1 cellular context compared by ENCODE assay signal in genomic region chr3:186068243-186068552, GRCh38.
TF ChIP-seq lines count a peak whose summit lies in the region.

No MANE protein-coding gene starts in this region.

TF ChIP-seq in GM12878, 131 proteins besides CTCF, POLR2A, EP300 and RAD21:
- TF ChIP-seq SKIL (IDR thresholded peaks at IDR 0.05; ENCODE audit: low read depth, poor library complexity, severe bottlenecking) (no peak), PKNOX1 (IDR thresholded peaks at IDR 0.05) (no peak), CREB1 (IDR thresholded peaks at IDR 0.05; ENCODE audit: low read depth) (no peak), SRF (IDR thresholded peaks at IDR 0.05; ENCODE audit: low read depth in 2 of 2, low read length in 2 of 2) (no peak), BCLAF1 (IDR thresholded peaks at IDR 0.05) (no peak), NR2F1 (conservative IDR thresholded peaks at IDR 0.05) (no peak), SMC3 (IDR thresholded peaks at IDR 0.05; ENCODE audit: borderline replicate concordance, low read length) (no peak), CUX1 (IDR thresholded peaks at IDR 0.05; ENCODE audit: insufficient replicate concordance, low read depth, low read length) (no peak), SREBF1 (IDR thresholded peaks at IDR 0.05; ENCODE audit: low read length) (no peak), CEBPB (IDR thresholded peaks at IDR 0.05; ENCODE audit: borderline replicate concordance in 1 of 2, low read depth in 2 of 2, low read length in 2 of 2) (no peak), STAT1 (conservative IDR thresholded peaks at IDR 0.05) (no peak), RCOR1 (conservative IDR thresholded peaks at IDR 0.05; ENCODE audit: low read depth, low read length) (no peak), ZBTB33 (IDR thresholded peaks at IDR 0.05) (no peak), FOXM1 (IDR thresholded peaks at IDR 0.05; ENCODE audit: low read depth, low read length) (no peak), LARP7 (IDR thresholded peaks at IDR 0.05) (no peak), ATF3 (IDR thresholded peaks at IDR 0.05; ENCODE audit: borderline replicate concordance, extremely low read depth, low read depth, low read length) (no peak), MEF2A (IDR thresholded peaks at IDR 0.05; ENCODE audit: insufficient read depth, low read depth, low read length) (no peak)
TF ChIP-seq in GM12878: peak in this region for 0.
